ENCODE assay signal across 8 cellular contexts in the genomic region with DNA sequence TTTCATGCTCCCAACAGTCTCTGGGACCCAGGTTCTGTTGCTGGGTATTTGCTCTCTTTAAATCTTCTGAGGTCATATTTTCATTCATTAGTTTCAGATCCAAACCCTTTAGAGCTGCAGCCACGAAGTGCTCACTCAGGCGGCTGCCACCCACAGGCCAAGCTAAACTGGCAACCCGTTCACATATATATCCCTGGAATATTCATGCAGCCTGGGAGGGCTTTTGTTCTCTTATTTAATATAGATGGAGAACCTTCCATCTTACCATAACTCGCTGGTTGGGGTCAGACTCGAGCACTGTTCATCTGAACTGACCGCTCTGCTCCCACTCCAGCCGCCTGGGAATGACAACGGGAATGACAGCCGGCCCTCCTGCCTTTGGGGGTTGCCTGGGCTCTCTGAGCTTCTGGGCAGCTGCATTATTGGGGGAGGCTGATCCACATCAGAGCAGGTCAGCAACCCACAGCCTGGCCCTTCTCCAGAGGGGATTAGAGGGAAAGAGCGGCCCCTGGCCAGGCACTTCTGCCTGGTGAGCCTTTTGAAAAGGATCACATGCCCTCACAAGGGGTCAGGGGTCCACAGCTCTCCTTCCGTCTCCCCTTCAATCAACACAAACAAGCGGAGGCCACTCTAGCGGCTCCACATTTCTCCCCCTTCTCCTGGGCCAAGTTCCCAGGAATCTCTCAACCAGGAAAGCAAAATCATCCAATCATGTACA. TPM values are rescaled to one million over a fixed set of nuclear protein-coding genes. Genes with fewer than 3 reads are reported as not detected.
DNase-seq lines count a peak whose midpoint lies in the region; ATAC-seq and TF ChIP-seq lines count a peak whose summit lies in the region.

No MANE protein-coding gene starts in this region.

- peak overlapping the region; percentile 44 for H3K4me2 ChIP-seq in smooth muscle cell

- H3K9ac ChIP-seq in smooth muscle cell (ENCODE audit: low read depth) = no peak overlapping the region

- H4K20me1 ChIP-seq in smooth muscle cell (ENCODE audit: low read depth) = peaks cover 100% of the 10 kb centered on the region

- TF ChIP-seq CTCF in smooth muscle cell (IDR thresholded peaks at IDR 0.05; ENCODE audit: borderline replicate concordance, insufficient read depth, poor library complexity, severe bottlenecking) = no peak

- H2AFZ ChIP-seq in smooth muscle cell (ENCODE audit: low read depth) = no peak overlapping the region

- no peaks in the 10 kb centered on the region for H3K27me3 ChIP-seq in SJCRH30
- H3K27me3 ChIP-seq in right cardiac atrium (ENCODE audit: control insufficient read depth, insufficient read depth) = no peaks in the 10 kb centered on the region
- no peaks in the 10 kb centered on the region for H3K27me3 ChIP-seq in smooth muscle cell (ENCODE audit: low read depth)
- no peaks in the 10 kb centered on the region for H3K27me3 ChIP-seq in HAP-1 (ENCODE audit: low read depth)

- intact Hi-C loops in right cardiac atrium (cut with DNase I) = no loop called here

- peaks cover 7% of the 10 kb centered on the region for H3F3A ChIP-seq in smooth muscle cell (ENCODE audit: low read depth)

- peak overlapping the region; percentile 51 for H3K27ac ChIP-seq in SJCRH30
- peak overlapping the region; percentile 86 for H3K27ac ChIP-seq in right cardiac atrium (ENCODE audit: low read length)
- peak overlapping the region; percentile 43 for H3K27ac ChIP-seq in smooth muscle cell (ENCODE audit: low read depth)

- H3K36me3 ChIP-seq in SJCRH30 (no peaks in the 10 kb centered on the region), smooth muscle cell (ENCODE audit: low read depth) (no peaks in the 10 kb centered on the region), HAP-1 (replicated peaks) (no peaks in the 10 kb centered on the region)

- ATAC-seq in GM19395 (IDR thresholded peaks at IDR 0.05; ENCODE audit: unreplicated experiment) (peak; percentile 23), right cardiac atrium (no peak)

- DNase-seq in SJCRH30 = peak; percentile 78 to 81
- peak in 1 of 3 donors; percentile 55 for DNase-seq in right cardiac atrium
- no peak for DNase-seq in smooth muscle cell (lab: John Stamatoyannopoulos, UW; ENCODE audit: unreplicated experiment)
- no peak for DNase-seq in NCI-H1105 treated with DMSO at 0.1 percent for 48 hours (lab: John Stamatoyannopoulos, UW)
- DNase-seq in NCI-H1048 (lab: John Stamatoyannopoulos, UW) = no peak
- DNase-seq in HAP-1 (ENCODE audit: low spot score in 2 of 2) = no peak
- no peak for DNase-seq in effector CD8-positive, alpha-beta T cell (lab: John Stamatoyannopoulos, UW)

- 27% methylated on average over 13 of the region's 13 CpGs for WGBS in right cardiac atrium
- 71% methylated on average over 13 of the region's 13 CpGs for WGBS in smooth muscle cell (ENCODE audit: low lambda C conversion rate)

- H3K4me3 ChIP-seq in SJCRH30 (peak overlapping the region; percentile 15; the same call in 1 of the 2 replicates), right cardiac atrium (ENCODE audit: low read length) (no peak overlapping the region), smooth muscle cell (no peak overlapping the region), HAP-1 (no peak overlapping the region)

- in situ Hi-C loops in HAP-1 (cut with MboI; ENCODE audit: low sequenced_read_pairs) = no loop called here

- H3K79me2 ChIP-seq in smooth muscle cell (ENCODE audit: low read depth) = peaks cover 99% of the 10 kb centered on the region

- peaks cover 16% of the 10 kb centered on the region for H3K4me1 ChIP-seq in SJCRH30
- H3K4me1 ChIP-seq in right cardiac atrium (ENCODE audit: control insufficient read depth, insufficient read depth, low read length) = peaks cover 46% of the 10 kb centered on the region
- H3K4me1 ChIP-seq in smooth muscle cell (ENCODE audit: low read depth) = peaks cover 35% of the 10 kb centered on the region
- H3K4me1 ChIP-seq in HAP-1 = no peaks in the 10 kb centered on the region

- H3K9me3 ChIP-seq in SJCRH30 (replicated peaks) = no peaks in the 10 kb centered on the region
- no peaks in the 10 kb centered on the region for H3K9me3 ChIP-seq in right cardiac atrium (ENCODE audit: control insufficient read depth, low read length)
- no peaks in the 10 kb centered on the region for H3K9me3 ChIP-seq in smooth muscle cell (replicated peaks; ENCODE audit: low read depth)
- H3K9me3 ChIP-seq in HAP-1 = no peaks in the 10 kb centered on the region

RNA-seq across cellular contexts. Expression of gene TMEM184B, which starts 11.9 kb away (rescaled TPM):
- total RNA-seq in SJCRH30 (2014; rRNA removed; shearing (Covaris generic)) = 16.9 and 18.7 TPM in 2 replicates
- total RNA-seq in right cardiac atrium (10 to 100 TPM; 48.2 to 55.8 (median 49.5) TPM), smooth muscle cell (34.1 and 54.4 TPM in 2 replicates)
- polyA plus RNA-seq in right cardiac atrium (32.2 TPM), smooth muscle cell (96.0 and 96.3 TPM in 2 replicates)

RNA-seq across cellular contexts. Expression of gene CSNK1E, which starts 56.3 kb away (rescaled TPM):
- total RNA-seq in SJCRH30 (2014; rRNA removed; shearing (Covaris generic)) = 142 and 143 TPM in 2 replicates
- total RNA-seq in right cardiac atrium (10 to 100 TPM; 69.7 to 88.6 (median 81.0) TPM), smooth muscle cell (94.7 and 111 TPM in 2 replicates)
- polyA plus RNA-seq in right cardiac atrium (76.3 TPM), smooth muscle cell (154 and 192 TPM in 2 replicates)

RNA-seq across cellular contexts. Expression of gene MAFF, which starts 59.1 kb away (rescaled TPM):
- 3.2 and 3.6 TPM in 2 replicates for total RNA-seq in SJCRH30 (2014; rRNA removed; shearing (Covaris generic))
- total RNA-seq in right cardiac atrium = 10 to 100 TPM in 1 of 4 donors, 1 to 10 TPM in 3; 4.8 to 13.7 (median 7.1) TPM
- polyA plus RNA-seq in right cardiac atrium = 20.5 TPM
- total RNA-seq in smooth muscle cell = 51.2 and 52.4 TPM in 2 replicates
- polyA plus RNA-seq in smooth muscle cell = 48.2 and 53.4 TPM in 2 replicates

Comparison
In these comparisons a context has a peak if more than half of its experiments do, and no peak if none do; other contexts are left out.
1. DNase-seq: peak in SJCRH30 (2 of 2); none in smooth muscle cell (single experiment), NCI-H1105 treated with DMSO at 0.1 percent for 48 hours (single experiment), NCI-H1048 (single experiment), HAP-1 (0 of 2) and effector CD8-positive, alpha-beta T cell (single experiment).
2. Peak in every context shown above with its lines, with median percentiles within 50 percentile points of each other: H3K27ac ChIP-seq.